7 cellular contexts compared by ENCODE assay signal in the genomic region with DNA sequence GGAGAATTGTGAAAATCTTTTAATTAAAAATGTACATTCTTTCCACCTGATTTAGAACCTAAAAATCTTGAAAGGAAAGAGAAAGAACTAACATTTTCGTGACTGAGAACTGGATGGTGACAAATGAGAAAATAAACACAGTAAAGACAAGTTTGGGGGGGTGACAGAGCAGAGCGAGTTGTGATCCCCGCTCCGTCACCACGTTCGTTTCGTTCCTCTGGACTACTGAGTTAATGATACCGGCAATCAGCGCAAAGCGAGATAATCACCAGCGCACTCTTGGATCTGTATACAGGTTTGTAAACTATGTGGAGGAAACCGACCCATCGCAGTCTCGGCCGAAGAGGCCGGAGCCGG. TPM values are rescaled to one million over a fixed set of nuclear protein-coding genes. Genes with fewer than 3 reads are reported as not detected.
DNase-seq lines count a peak whose midpoint lies in the region; ATAC-seq and TF ChIP-seq lines count a peak whose summit lies in the region.

No MANE protein-coding gene starts in this region.

- DNase-seq in HAP-1 (ENCODE audit: low spot score in 2 of 2), result no peak
- no peak for DNase-seq in activated B cell treated with CpG ODN at 0.5 μM for 24 hours
- no peak for DNase-seq in right cardiac atrium
- no peak for DNase-seq in stimulated activated effector memory CD8-positive, alpha-beta T cell treated with anti-CD3 and anti-CD28 coated beads, Interleukin-12 subunit alpha, Interleukin-12 subunit beta, amount 100 ng/mL, for 72 hours (ENCODE audit: low spot score in 2 of 2)
- no peak for DNase-seq in COLO829 (ENCODE audit: low spot score)
- no peak for DNase-seq in SKM-1 (lab: John Stamatoyannopoulos, UW; ENCODE audit: unreplicated experiment)

- H3K4me1 ChIP-seq in HAP-1 (peaks cover 8% of the 10 kb centered on the region), right cardiac atrium (ENCODE audit: control insufficient read depth, insufficient read depth, low read length) (no peaks in the 10 kb centered on the region)

- no peaks in the 10 kb centered on the region for H3K9me3 Mint-ChIP-seq in activated B cell treated with CpG ODN at 0.5 μM for 24 hours
- no peaks in the 10 kb centered on the region for H3K9me3 Mint-ChIP-seq in stimulated activated effector memory CD8-positive, alpha-beta T cell treated with anti-CD3 and anti-CD28 coated beads, Interleukin-12 subunit alpha, Interleukin-12 subunit beta, amount 100 ng/mL, for 72 hours

- WGBS in right cardiac atrium, result 11% methylated on average over 17 of the region's 17 CpGs

- H3K27ac Mint-ChIP-seq in activated B cell treated with CpG ODN at 0.5 μM for 24 hours, result peak overlapping the region; percentile 99
- peak overlapping the region; percentile 100 for H3K27ac Mint-ChIP-seq in stimulated activated effector memory CD8-positive, alpha-beta T cell treated with anti-CD3 and anti-CD28 coated beads, Interleukin-12 subunit alpha, Interleukin-12 subunit beta, amount 100 ng/mL, for 72 hours

- H3K4me1 Mint-ChIP-seq in activated B cell treated with CpG ODN at 0.5 μM for 24 hours, result peaks cover 30% of the 10 kb centered on the region
- peaks cover 45% of the 10 kb centered on the region for H3K4me1 Mint-ChIP-seq in stimulated activated effector memory CD8-positive, alpha-beta T cell treated with anti-CD3 and anti-CD28 coated beads, Interleukin-12 subunit alpha, Interleukin-12 subunit beta, amount 100 ng/mL, for 72 hours

- in situ Hi-C loops in HAP-1 (cut with MboI; ENCODE audit: low sequenced_read_pairs), result no loop called here

- no peaks in the 10 kb centered on the region for H3K36me3 ChIP-seq in HAP-1 (replicated peaks)

- POLR2A ChIA-PET in activated B cell treated with CpG ODN at 0.5 μM for 24 hours (lab: Charles Lee), result no interaction called here

- H3K4me3 ChIP-seq in HAP-1, result peak overlapping the region; percentile 61
- H3K4me3 ChIP-seq in right cardiac atrium (ENCODE audit: low read length), result peak overlapping the region; percentile 88

- peaks cover 18% of the 10 kb centered on the region for H3K36me3 Mint-ChIP-seq in activated B cell treated with CpG ODN at 0.5 μM for 24 hours (ENCODE audit: low read depth)
- peaks cover 27% of the 10 kb centered on the region for H3K36me3 Mint-ChIP-seq in stimulated activated effector memory CD8-positive, alpha-beta T cell treated with anti-CD3 and anti-CD28 coated beads, Interleukin-12 subunit alpha, Interleukin-12 subunit beta, amount 100 ng/mL, for 72 hours

- H3K27me3 Mint-ChIP-seq in activated B cell treated with CpG ODN at 0.5 μM for 24 hours, result no peaks in the 10 kb centered on the region

- H3K9me3 ChIP-seq in HAP-1, result no peaks in the 10 kb centered on the region
- no peaks in the 10 kb centered on the region for H3K9me3 ChIP-seq in right cardiac atrium (ENCODE audit: control insufficient read depth, low read length)

- peak overlapping the region; percentile 100 for H3K27ac ChIP-seq in right cardiac atrium (ENCODE audit: low read length)

- ATAC-seq in activated B cell treated with CpG ODN at 0.5 μM for 24 hours (ENCODE audit: low read depth), result peak; percentile 18
- ATAC-seq in right cardiac atrium, result peak in 1 of 2 donors; percentile 34
- peak; percentile 51 for ATAC-seq in stimulated activated effector memory CD8-positive, alpha-beta T cell treated with anti-CD3 and anti-CD28 coated beads, Interleukin-12 subunit alpha, Interleukin-12 subunit beta, amount 100 ng/mL, for 72 hours
- no peak for ATAC-seq in GM21526 (IDR thresholded peaks at IDR 0.05; ENCODE audit: low FRiP score, unreplicated experiment)

- TF ChIP-seq CTCF in activated B cell treated with CpG ODN at 0.5 μM for 24 hours (IDR thresholded peaks at IDR 0.05), result no peak

- H3K27me3 ChIP-seq in HAP-1 (ENCODE audit: low read depth), result no peaks in the 10 kb centered on the region
- no peaks in the 10 kb centered on the region for H3K27me3 ChIP-seq in right cardiac atrium (ENCODE audit: control insufficient read depth, insufficient read depth)

- H3K4me3 Mint-ChIP-seq in activated B cell treated with CpG ODN at 0.5 μM for 24 hours, result peak overlapping the region; percentile 95
- H3K4me3 Mint-ChIP-seq in stimulated activated effector memory CD8-positive, alpha-beta T cell treated with anti-CD3 and anti-CD28 coated beads, Interleukin-12 subunit alpha, Interleukin-12 subunit beta, amount 100 ng/mL, for 72 hours, result peak overlapping the region; percentile 94

- CTCF ChIA-PET in activated B cell treated with CpG ODN at 0.5 μM for 24 hours (lab: Charles Lee), result no interaction called here

- intact Hi-C loops in activated B cell treated with CpG ODN at 0.5 μM for 24 hours (cut with micrococcal nuclease), result loop anchor here (1.0 to 10.0 kb wide), 9 partner anchors 23 to 1304 kb away; partner anchors contain the start of genes ATF6, CD48, IGSF8 and USF1
- intact Hi-C loops in right cardiac atrium (cut with DNase I), result no loop called here

RNA-seq across cellular contexts. Expression of gene CFAP126, which starts 31.2 kb away (rescaled TPM):
- total RNA-seq in activated B cell treated with CpG ODN at 0.5 μM for 24 hours (not detected in 2 replicates), right cardiac atrium (not detected)
- not detected for polyA plus RNA-seq in right cardiac atrium
